Comparison of ENCODE assay signal across 1 cellular context in genomic region chr15:63601026-63601726, GRCh38.
TF ChIP-seq lines count a peak whose summit lies in the region.

No MANE protein-coding gene starts in this region.

TF ChIP-seq in HEK293, 187 proteins besides CTCF, POLR2A, EP300 and RAD21 (continued from another document):
- TF ChIP-seq AEBP2 (tag by site-specific recombination; IDR thresholded peaks at IDR 0.05; ENCODE audit: borderline replicate concordance) (no peak), ZBTB10 (tag by site-specific recombination; IDR thresholded peaks at IDR 0.05) (peak; percentile 55; the same call in 1 of the 2 replicates), REST (tag by site-specific recombination; IDR thresholded peaks at IDR 0.05) (no peak), ZNF354C (tag by site-specific recombination; IDR thresholded peaks at IDR 0.05; ENCODE audit: borderline replicate concordance, low read depth) (no peak), ZNF660 (tag by site-specific recombination; IDR thresholded peaks at IDR 0.05) (0 out of 2 replicates have a peak, but pooled peaks have one; percentile 5), ZIC2 (tag by site-specific recombination; IDR thresholded peaks at IDR 0.05) (peak; percentile 78), ZFHX2 (tag by site-specific recombination; conservative IDR thresholded peaks at IDR 0.05) (peak; percentile 59), ZBTB11 (tag by site-specific recombination; conservative IDR thresholded peaks at IDR 0.05; ENCODE audit: low read depth) (peak; percentile 47; the same call in 1 of the 2 replicates), ZXDB (tag by site-specific recombination; IDR thresholded peaks at IDR 0.05) (0 out of 2 replicates have a peak, but pooled peaks have one; percentile 60), ZNF555 (tag by site-specific recombination; conservative IDR thresholded peaks at IDR 0.05) (no peak), ZNF341 (tag by site-specific recombination; IDR thresholded peaks at IDR 0.05; ENCODE audit: low read depth) (peak; percentile 95), ZNF670 (tag by site-specific recombination; IDR thresholded peaks at IDR 0.05; ENCODE audit: low read depth) (no peak), HOXD13 (CRISPR knock-in tag; IDR thresholded peaks at IDR 0.05; ENCODE audit: borderline replicate concordance) (no peak), ZNF280C (tag by site-specific recombination; IDR thresholded peaks at IDR 0.05) (no peak), IKZF3 (tag by site-specific recombination; IDR thresholded peaks at IDR 0.05) (0 out of 2 replicates have a peak, but pooled peaks have one; percentile 23), ZNF645 (tag by site-specific recombination; IDR thresholded peaks at IDR 0.05) (no peak), KLF9 (tag by site-specific recombination; IDR thresholded peaks at IDR 0.05; ENCODE audit: low read depth) (peak; percentile 63), ZNF174 (tag by site-specific recombination; IDR thresholded peaks at IDR 0.05) (no peak), ZFP37 (tag by site-specific recombination; IDR thresholded peaks at IDR 0.05) (0 out of 2 replicates have a peak, but pooled peaks have one; percentile 21), ZNF423 (tag by site-specific recombination; IDR thresholded peaks at IDR 0.05) (no peak), SP7 (tag by site-specific recombination; IDR thresholded peaks at IDR 0.05) (0 out of 2 replicates have a peak, but pooled peaks have one; percentile 34), PRDM2 (tag by site-specific recombination; IDR thresholded peaks at IDR 0.05; ENCODE audit: borderline replicate concordance) (no peak), ZNF600 (tag by site-specific recombination; IDR thresholded peaks at IDR 0.05) (peak; percentile 27; the same call in 1 of the 2 replicates), BCL11A (tag by site-specific recombination; IDR thresholded peaks at IDR 0.05; ENCODE audit: low read depth) (no peak), ZNF404 (tag by site-specific recombination; IDR thresholded peaks at IDR 0.05) (no peak), GLIS2 (tag by site-specific recombination; IDR thresholded peaks at IDR 0.05) (peak; percentile 61), YY2 (tag by site-specific recombination; IDR thresholded peaks at IDR 0.05) (peak; percentile 12; the same call in 1 of the 2 replicates), ZNF777 (tag by site-specific recombination; IDR thresholded peaks at IDR 0.05; ENCODE audit: borderline replicate concordance) (peak; percentile 72; the same call in 1 of the 2 replicates), ZNF530 (tag by site-specific recombination; IDR thresholded peaks at IDR 0.05; ENCODE audit: low read depth) (no peak), ZBTB17 (tag by site-specific recombination; IDR thresholded peaks at IDR 0.05) (peak; percentile 68; the same call in 1 of the 2 replicates), PRDM1 (tag by site-specific recombination; IDR thresholded peaks at IDR 0.05) (no peak), REPIN1 (tag by site-specific recombination; IDR thresholded peaks at IDR 0.05; ENCODE audit: low read depth) (no peak), ZFP3 (tag by site-specific recombination; IDR thresholded peaks at IDR 0.05; ENCODE audit: low read depth) (no peak)
TF ChIP-seq in HEK293: peak in this region for 29.
